Comparison of ENCODE assay signal across 18 cellular contexts in genomic region chr10:6228647-6229046, GRCh38. TPM values are rescaled to one million over a fixed set of nuclear protein-coding genes. Genes with fewer than 3 reads are reported as not detected.
DNase-seq lines count a peak whose midpoint lies in the region; ATAC-seq and TF ChIP-seq lines count a peak whose summit lies in the region.
"Had no signal": no experiment of that assay in that cellular context is flagged by ENCODE, and none has a peak within 500 bp of the region (broad histone marks: within the 10 kb centered on the region; RNA-seq: fewer than 3 reads in every experiment).

No MANE protein-coding gene starts in this region.

- no peaks in the 10 kb centered on the region for H3K36me3 ChIP-seq in uterus
- peaks cover 68% of the 10 kb centered on the region for H3K36me3 ChIP-seq in brain microvascular endothelial cell (replicated peaks)
- H3K36me3 ChIP-seq: ovary had no signal

- no peaks in the 10 kb centered on the region for H3K27me3 Mint-ChIP-seq in activated naive CD4-positive, alpha-beta T cell treated with anti-CD3 and anti-CD28 coated beads for 36 hours (ENCODE audit: low read depth)
- no peaks in the 10 kb centered on the region for H3K27me3 Mint-ChIP-seq in chondrocyte (ENCODE audit: low read depth)
- H3K27me3 Mint-ChIP-seq: activated CD4-positive, alpha-beta T cell treated with anti-CD3 and anti-CD28 coated beads for 36 hours; CD4-positive, CD25-positive, alpha-beta regulatory T cell had no signal

- DNase-seq in activated naive CD4-positive, alpha-beta T cell treated with anti-CD3 and anti-CD28 coated beads, Interleukin-2, amount 50 U/mL, for 72 hours (ENCODE audit: low spot score in 2 of 2), result no peak
- no peak for DNase-seq in activated naive CD4-positive, alpha-beta T cell treated with anti-CD3 and anti-CD28 coated beads for 36 hours
- DNase-seq in chondrocyte (ENCODE audit: low spot score), result peak; percentile 50
- DNase-seq in hepatic stellate cell (ENCODE audit: low spot score), result peak; percentile 59
- DNase-seq in uterus, result no peak
- DNase-seq in NCI-H2081 (lab: John Stamatoyannopoulos, UW), result no peak
- DNase-seq in brain microvascular endothelial cell, result no peak
- DNase-seq: activated CD4-positive, alpha-beta T cell treated with anti-CD3 and anti-CD28 coated beads for 36 hours; CD4-positive, CD25-positive, alpha-beta regulatory T cell; endodermal cell; HFFc6; mammary epithelial cell; NCI-H1436 treated with DMSO at 0.1 percent for 48 hours; NCI-H2171; NCI-H526; stimulated activated CD4-positive, alpha-beta T cell treated with anti-CD3 and anti-CD28 coated beads, Interleukin-15, amount 100 ng/mL, for 24 hours had no signal

- H3K27me3 ChIP-seq in uterus (no peaks in the 10 kb centered on the region), brain microvascular endothelial cell (replicated peaks) (no peaks in the 10 kb centered on the region)
- H3K27me3 ChIP-seq: ovary had no signal

- no peak for ATAC-seq in activated naive CD4-positive, alpha-beta T cell treated with anti-CD3 and anti-CD28 coated beads, Interleukin-2, amount 50 U/mL, for 72 hours
- no peak for ATAC-seq in HG02610 (IDR thresholded peaks at IDR 0.05; ENCODE audit: unreplicated experiment)
- ATAC-seq: activated CD4-positive, alpha-beta T cell treated with anti-CD3 and anti-CD28 coated beads for 36 hours had no signal

- TF ChIP-seq POLR2A in uterus (IDR thresholded peaks at IDR 0.05), result no peak

- peaks cover 8% of the 10 kb centered on the region for H3K4me1 Mint-ChIP-seq in activated naive CD4-positive, alpha-beta T cell treated with anti-CD3 and anti-CD28 coated beads for 36 hours (ENCODE audit: low read depth)
- H3K4me1 Mint-ChIP-seq in chondrocyte (ENCODE audit: low read depth), result peaks cover 17% of the 10 kb centered on the region
- H3K4me1 Mint-ChIP-seq: activated CD4-positive, alpha-beta T cell treated with anti-CD3 and anti-CD28 coated beads for 36 hours; endodermal cell had no signal

- in situ Hi-C loops in brain microvascular endothelial cell (cut with HindIII; ENCODE audit: low pct_ligation_motif_present, low sequenced_read_pairs), result no loop called here

- H3K36me3 Mint-ChIP-seq in activated naive CD4-positive, alpha-beta T cell treated with anti-CD3 and anti-CD28 coated beads, Interleukin-2, amount 50 U/mL, for 72 hours, result peaks cover 29 to 55% of the 10 kb centered on the region in 2 donors
- peaks cover 48% of the 10 kb centered on the region for H3K36me3 Mint-ChIP-seq in activated naive CD4-positive, alpha-beta T cell treated with anti-CD3 and anti-CD28 coated beads for 36 hours (ENCODE audit: low read depth)
- peaks cover 44% of the 10 kb centered on the region for H3K36me3 Mint-ChIP-seq in chondrocyte (ENCODE audit: low read depth)

- TF ChIP-seq CTCF in chondrocyte (IDR thresholded peaks at IDR 0.05), result no peak
- no peak for TF ChIP-seq CTCF in uterus (IDR thresholded peaks at IDR 0.05)
- no peak for TF ChIP-seq CTCF in brain microvascular endothelial cell (IDR thresholded peaks at IDR 0.05; ENCODE audit: low read depth, low read length, missing control alignments)

- H3K4me1 ChIP-seq in uterus, result peaks cover 0 to 9% of the 10 kb centered on the region in 2 donors

- CTCF ChIA-PET in activated naive CD4-positive, alpha-beta T cell treated with anti-CD3 and anti-CD28 coated beads for 36 hours (lab: Charles Lee), result no interaction called here

- intact Hi-C loops in activated naive CD4-positive, alpha-beta T cell treated with anti-CD3 and anti-CD28 coated beads for 36 hours (cut with micrococcal nuclease), result no loop called here
- intact Hi-C loops in uterus (cut with DNase I; ENCODE audit: low total_unique reads), result no loop called here

- no peak overlapping the region for H3K4me3 ChIP-seq in uterus
- H3K4me3 ChIP-seq in brain microvascular endothelial cell (ENCODE audit: low read depth, low read length), result no peak overlapping the region
- H3K4me3 ChIP-seq: ovary had no signal

- H3K27ac ChIP-seq in uterus (peak overlapping the region; percentile 8 to 51), brain microvascular endothelial cell (no peak overlapping the region)
- H3K27ac ChIP-seq: ovary had no signal

- H3K9me3 ChIP-seq in uterus, result no peaks in the 10 kb centered on the region
- H3K9me3 ChIP-seq: ovary had no signal

- no peaks in the 10 kb centered on the region for H3K9me3 Mint-ChIP-seq in activated naive CD4-positive, alpha-beta T cell treated with anti-CD3 and anti-CD28 coated beads, Interleukin-2, amount 50 U/mL, for 72 hours
- no peaks in the 10 kb centered on the region for H3K9me3 Mint-ChIP-seq in activated naive CD4-positive, alpha-beta T cell treated with anti-CD3 and anti-CD28 coated beads for 36 hours
- no peaks in the 10 kb centered on the region for H3K9me3 Mint-ChIP-seq in chondrocyte (ENCODE audit: low read depth)
- H3K9me3 Mint-ChIP-seq: CD4-positive, CD25-positive, alpha-beta regulatory T cell; endodermal cell; HFFc6 had no signal

- no peak overlapping the region for H3K4me3 Mint-ChIP-seq in activated naive CD4-positive, alpha-beta T cell treated with anti-CD3 and anti-CD28 coated beads for 36 hours
- H3K4me3 Mint-ChIP-seq in chondrocyte (ENCODE audit: unreplicated experiment), result no peak overlapping the region
- H3K4me3 Mint-ChIP-seq: activated CD4-positive, alpha-beta T cell treated with anti-CD3 and anti-CD28 coated beads for 36 hours; CD4-positive, CD25-positive, alpha-beta regulatory T cell; endodermal cell; HFFc6 had no signal

- peak overlapping the region; percentile 7 to 44 for H3K27ac Mint-ChIP-seq in activated naive CD4-positive, alpha-beta T cell treated with anti-CD3 and anti-CD28 coated beads, Interleukin-2, amount 50 U/mL, for 72 hours
- no peak overlapping the region for H3K27ac Mint-ChIP-seq in activated naive CD4-positive, alpha-beta T cell treated with anti-CD3 and anti-CD28 coated beads for 36 hours
- H3K27ac Mint-ChIP-seq in chondrocyte (ENCODE audit: unreplicated experiment), result peak overlapping the region; percentile 81
- H3K27ac Mint-ChIP-seq: activated CD4-positive, alpha-beta T cell treated with anti-CD3 and anti-CD28 coated beads for 36 hours; endodermal cell had no signal

RNA-seq across cellular contexts. Expression of gene PFKFB3, which starts 25.9 kb away (rescaled TPM):
- total RNA-seq in activated naive CD4-positive, alpha-beta T cell treated with anti-CD3 and anti-CD28 coated beads, Interleukin-2, amount 50 U/mL, for 72 hours, result 100 to 1,000 TPM in 1 of 2 donors, 10 to 100 TPM in 1; 77.0 to 181 TPM
- 10 to 100 TPM; 87.7 to 88.5 TPM for total RNA-seq in activated naive CD4-positive, alpha-beta T cell treated with anti-CD3 and anti-CD28 coated beads for 36 hours
- total RNA-seq in chondrocyte (40.3 to 46.5 TPM (median 41.6 TPM) in 3 replicates), uterus (10 to 100 TPM in 3 of 4 donors, 1 to 10 TPM in 1; 7.4 to 54.5 (median 14.7) TPM)

Comparison
In these comparisons a context has a peak if more than half of its experiments do, and no peak if none do; other contexts are left out.
1. DNase-seq: peak in chondrocyte (single experiment) and hepatic stellate cell (single experiment); none in activated naive CD4-positive, alpha-beta T cell treated with anti-CD3 and anti-CD28 coated beads, Interleukin-2, amount 50 U/mL, for 72 hours (0 of 2), activated naive CD4-positive, alpha-beta T cell treated with anti-CD3 and anti-CD28 coated beads for 36 hours (single experiment), uterus (0 of 2), NCI-H2081 (0 of 2) and brain microvascular endothelial cell (single experiment).